Comparison of ENCODE assay signal across 1 cellular context in the genomic region with DNA sequence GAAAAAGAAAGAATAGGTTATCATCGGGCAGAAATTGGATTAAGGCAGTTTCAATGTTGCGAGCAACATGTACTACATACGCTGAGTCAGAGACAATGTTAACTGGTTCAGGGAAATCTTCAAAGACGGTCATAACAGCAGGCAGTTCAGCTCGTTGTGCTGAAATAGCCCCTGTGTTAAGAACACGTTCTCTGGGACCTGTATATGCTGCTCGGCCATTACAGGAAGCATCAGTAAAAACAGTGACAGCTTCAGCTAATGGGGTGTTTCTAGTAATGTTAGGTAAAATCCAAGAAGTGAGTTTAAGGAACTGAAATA.
TF ChIP-seq lines count a peak whose summit lies in the region.

No MANE protein-coding gene starts in this region.

TF ChIP-seq in GM12878, 131 proteins besides CTCF, POLR2A, EP300 and RAD21:
- TF ChIP-seq YY1 (IDR thresholded peaks at IDR 0.05; ENCODE audit: low read depth, low read length): 0 out of 2 replicates have a peak, but pooled peaks have one; percentile 47
TF ChIP-seq in GM12878: peak in this region for 1; not testable (repeated sequence) for 130.
